Comparison of ENCODE assay signal across 1 cellular context in the genomic region with DNA sequence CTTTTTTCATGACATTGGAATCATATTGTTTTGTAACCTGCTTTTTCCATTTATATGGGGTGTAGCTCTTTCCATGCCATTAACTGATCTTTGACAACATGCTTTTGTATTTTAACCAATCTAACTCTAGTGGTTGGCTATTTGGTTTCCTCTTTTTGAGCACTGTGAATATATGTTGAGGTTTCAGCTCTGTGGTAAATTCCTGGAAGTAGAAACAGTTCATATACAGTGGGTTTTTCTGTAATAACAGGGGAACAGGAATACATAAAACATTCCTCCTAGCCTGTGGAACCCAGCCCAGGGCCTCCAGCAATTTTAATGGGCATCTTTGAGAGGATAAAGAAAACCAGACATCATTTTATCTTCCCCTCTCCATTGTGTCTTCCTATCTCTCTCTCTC.
TF ChIP-seq lines count a peak whose summit lies in the region.

No MANE protein-coding gene starts in this region.

TF ChIP-seq in HepG2, 621 proteins besides CTCF, POLR2A, EP300 and RAD21:
- TF ChIP-seq GTF3A (CRISPR knock-in tag; conservative IDR thresholded peaks at IDR 0.05) (no peak), ZKSCAN1 (IDR thresholded peaks at IDR 0.05; ENCODE audit: low read length) (no peak), SMARCC2 (IDR thresholded peaks at IDR 0.05) (no peak), ZNF143 (CRISPR knock-in tag; IDR thresholded peaks at IDR 0.05) (no peak), RFXAP (CRISPR knock-in tag; IDR thresholded peaks at IDR 0.05; ENCODE audit: borderline replicate concordance) (no peak), ZNF44 (CRISPR knock-in tag; IDR thresholded peaks at IDR 0.05) (no peak), KAT7 (CRISPR knock-in tag; IDR thresholded peaks at IDR 0.05; ENCODE audit: borderline replicate concordance) (no peak), GFI1 (CRISPR knock-in tag; IDR thresholded peaks at IDR 0.05; ENCODE audit: borderline replicate concordance) (no peak), PHF5A (CRISPR knock-in tag; IDR thresholded peaks at IDR 0.05; ENCODE audit: low read depth, unreplicated experiment) (no peak), U2AF2 (IDR thresholded peaks at IDR 0.05; ENCODE audit: low read depth, low read length) (no peak), KDM1A (CRISPR knock-in tag; IDR thresholded peaks at IDR 0.05) (no peak), SOX5 (CRISPR knock-in tag; IDR thresholded peaks at IDR 0.05; ENCODE audit: borderline replicate concordance) (no peak)
- TF ChIP-seq, protein P1, sequence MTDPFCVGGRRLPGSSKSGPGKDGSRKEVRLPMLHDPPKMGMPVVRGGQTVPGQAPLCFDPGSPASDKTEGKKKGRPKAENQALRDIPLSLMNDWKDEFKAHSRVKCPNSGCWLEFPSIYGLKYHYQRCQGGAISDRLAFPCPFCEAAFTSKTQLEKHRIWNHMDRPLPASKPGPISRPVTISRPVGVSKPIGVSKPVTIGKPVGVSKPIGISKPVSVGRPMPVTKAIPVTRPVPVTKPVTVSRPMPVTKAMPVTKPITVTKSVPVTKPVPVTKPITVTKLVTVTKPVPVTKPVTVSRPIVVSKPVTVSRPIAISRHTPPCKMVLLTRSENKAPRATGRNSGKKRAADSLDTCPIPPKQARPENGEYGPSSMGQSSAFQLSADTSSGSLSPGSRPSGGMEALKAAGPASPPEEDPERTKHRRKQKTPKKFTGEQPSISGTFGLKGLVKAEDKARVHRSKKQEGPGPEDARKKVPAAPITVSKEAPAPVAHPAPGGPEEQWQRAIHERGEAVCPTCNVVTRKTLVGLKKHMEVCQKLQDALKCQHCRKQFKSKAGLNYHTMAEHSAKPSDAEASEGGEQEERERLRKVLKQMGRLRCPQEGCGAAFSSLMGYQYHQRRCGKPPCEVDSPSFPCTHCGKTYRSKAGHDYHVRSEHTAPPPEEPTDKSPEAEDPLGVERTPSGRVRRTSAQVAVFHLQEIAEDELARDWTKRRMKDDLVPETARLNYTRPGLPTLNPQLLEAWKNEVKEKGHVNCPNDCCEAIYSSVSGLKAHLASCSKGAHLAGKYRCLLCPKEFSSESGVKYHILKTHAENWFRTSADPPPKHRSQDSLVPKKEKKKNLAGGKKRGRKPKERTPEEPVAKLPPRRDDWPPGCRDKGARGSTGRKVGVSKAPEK (CRISPR knock-in tag; IDR thresholded peaks at IDR 0.05; ENCODE audit: borderline replicate concordance) = no peak
- TF ChIP-seq, protein P2, sequence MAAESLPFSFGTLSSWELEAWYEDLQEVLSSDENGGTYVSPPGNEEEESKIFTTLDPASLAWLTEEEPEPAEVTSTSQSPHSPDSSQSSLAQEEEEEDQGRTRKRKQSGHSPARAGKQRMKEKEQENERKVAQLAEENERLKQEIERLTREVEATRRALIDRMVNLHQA (CRISPR knock-in tag; IDR thresholded peaks at IDR 0.05) = no peak
- TF ChIP-seq, protein P3, sequence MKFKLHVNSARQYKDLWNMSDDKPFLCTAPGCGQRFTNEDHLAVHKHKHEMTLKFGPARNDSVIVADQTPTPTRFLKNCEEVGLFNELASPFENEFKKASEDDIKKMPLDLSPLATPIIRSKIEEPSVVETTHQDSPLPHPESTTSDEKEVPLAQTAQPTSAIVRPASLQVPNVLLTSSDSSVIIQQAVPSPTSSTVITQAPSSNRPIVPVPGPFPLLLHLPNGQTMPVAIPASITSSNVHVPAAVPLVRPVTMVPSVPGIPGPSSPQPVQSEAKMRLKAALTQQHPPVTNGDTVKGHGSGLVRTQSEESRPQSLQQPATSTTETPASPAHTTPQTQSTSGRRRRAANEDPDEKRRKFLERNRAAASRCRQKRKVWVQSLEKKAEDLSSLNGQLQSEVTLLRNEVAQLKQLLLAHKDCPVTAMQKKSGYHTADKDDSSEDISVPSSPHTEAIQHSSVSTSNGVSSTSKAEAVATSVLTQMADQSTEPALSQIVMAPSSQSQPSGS (CRISPR knock-in tag; IDR thresholded peaks at IDR 0.05) = no peak
- TF ChIP-seq, protein P4, sequence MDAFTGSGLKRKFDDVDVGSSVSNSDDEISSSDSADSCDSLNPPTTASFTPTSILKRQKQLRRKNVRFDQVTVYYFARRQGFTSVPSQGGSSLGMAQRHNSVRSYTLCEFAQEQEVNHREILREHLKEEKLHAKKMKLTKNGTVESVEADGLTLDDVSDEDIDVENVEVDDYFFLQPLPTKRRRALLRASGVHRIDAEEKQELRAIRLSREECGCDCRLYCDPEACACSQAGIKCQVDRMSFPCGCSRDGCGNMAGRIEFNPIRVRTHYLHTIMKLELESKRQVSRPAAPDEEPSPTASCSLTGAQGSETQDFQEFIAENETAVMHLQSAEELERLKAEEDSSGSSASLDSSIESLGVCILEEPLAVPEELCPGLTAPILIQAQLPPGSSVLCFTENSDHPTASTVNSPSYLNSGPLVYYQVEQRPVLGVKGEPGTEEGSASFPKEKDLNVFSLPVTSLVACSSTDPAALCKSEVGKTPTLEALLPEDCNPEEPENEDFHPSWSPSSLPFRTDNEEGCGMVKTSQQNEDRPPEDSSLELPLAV (CRISPR knock-in tag; conservative IDR thresholded peaks at IDR 0.05; ENCODE audit: low read depth) = no peak
- TF ChIP-seq, protein P5, sequence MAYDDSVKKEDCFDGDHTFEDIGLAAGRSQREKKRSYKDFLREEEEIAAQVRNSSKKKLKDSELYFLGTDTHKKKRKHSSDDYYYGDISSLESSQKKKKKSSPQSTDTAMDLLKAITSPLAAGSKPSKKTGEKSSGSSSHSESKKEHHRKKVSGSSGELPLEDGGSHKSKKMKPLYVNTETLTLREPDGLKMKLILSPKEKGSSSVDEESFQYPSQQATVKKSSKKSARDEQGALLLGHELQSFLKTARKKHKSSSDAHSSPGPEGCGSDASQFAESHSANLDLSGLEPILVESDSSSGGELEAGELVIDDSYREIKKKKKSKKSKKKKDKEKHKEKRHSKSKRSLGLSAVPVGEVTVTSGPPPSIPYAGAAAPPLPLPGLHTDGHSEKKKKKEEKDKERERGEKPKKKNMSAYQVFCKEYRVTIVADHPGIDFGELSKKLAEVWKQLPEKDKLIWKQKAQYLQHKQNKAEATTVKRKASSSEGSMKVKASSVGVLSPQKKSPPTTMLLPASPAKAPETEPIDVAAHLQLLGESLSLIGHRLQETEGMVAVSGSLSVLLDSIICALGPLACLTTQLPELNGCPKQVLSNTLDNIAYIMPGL (CRISPR knock-in tag; IDR thresholded peaks at IDR 0.05; ENCODE audit: borderline replicate concordance in 1 of 2, low read depth in 1 of 2) = no peak
